ENCODE assay signal across 8 cellular contexts in the genomic region with DNA sequence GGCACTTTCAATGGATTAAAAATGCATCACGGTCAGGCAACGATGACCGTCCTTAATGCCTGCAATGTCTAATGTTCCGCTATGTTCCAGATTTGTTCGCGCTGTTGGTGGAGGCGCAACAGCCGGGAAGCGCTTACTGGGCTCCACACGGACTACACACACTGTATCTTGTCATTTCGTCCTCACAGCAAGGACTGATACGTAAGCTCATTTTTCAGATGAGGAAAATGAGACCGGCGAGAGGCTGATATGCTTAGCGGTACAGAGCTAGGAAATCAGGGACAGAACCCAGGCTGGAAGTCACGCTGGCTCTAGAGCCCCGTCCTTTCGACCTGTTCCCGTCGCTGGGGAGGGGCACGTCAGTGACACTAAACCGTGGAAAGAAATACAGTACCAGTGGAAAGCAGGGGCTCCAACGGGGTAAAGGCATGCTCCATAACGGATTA.
DNase-seq lines count a peak whose midpoint lies in the region; ATAC-seq and TF ChIP-seq lines count a peak whose summit lies in the region.

No MANE protein-coding gene starts in this region.

- ATAC-seq in GM18502 (IDR thresholded peaks at IDR 0.05; ENCODE audit: poor library complexity, unreplicated experiment) (peak; percentile 41), HG02885 (IDR thresholded peaks at IDR 0.05; ENCODE audit: poor library complexity, unreplicated experiment) (peak; percentile 38)

- in situ Hi-C loops in ACHN (cut with HindIII; ENCODE audit: low pct_ligation_motif_present, low pct_unique_long_range_greater_than_20kb, low sequenced_read_pairs) = no loop called here

- TF ChIP-seq CTCF in epithelial cell of esophagus (IDR thresholded peaks at IDR 0.05; ENCODE audit: insufficient read depth, low read depth, low read length, missing control alignments) = no peak

- DNase-seq in ACHN (peak; percentile 77), NCI-H2081 (lab: John Stamatoyannopoulos, UW) (peak; percentile 51 to 76), epithelial cell of esophagus (ENCODE audit: low read depth) (peak; percentile 51), midbrain (lab: John Stamatoyannopoulos, UW) (peak; percentile 76), superior temporal gyrus (ENCODE audit: extremely low spot score) (peak; percentile 79)
- peak; percentile 32 to 34 for DNase-seq in activated CD4-positive, alpha-beta T cell treated with anti-CD3 and anti-CD28 coated beads, Interleukin-2, amount 50 U/mL, for 24 hours (ENCODE audit: low read depth in 1 of 2, low spot score in 1 of 2)

- peak overlapping the region; percentile 70 for H3K4me3 ChIP-seq in epithelial cell of esophagus (ENCODE audit: low read length)

Comparison
In these comparisons a context has a peak if more than half of its experiments do, and no peak if none do; other contexts are left out.
1. Peak in every context shown above with its lines: DNase-seq, ATAC-seq and H3K4me3 ChIP-seq.